1 cellular context compared by ENCODE assay signal in genomic region chr12:49470986-49471385, GRCh38.
TF ChIP-seq lines count a peak whose summit lies in the region.

No MANE protein-coding gene starts in this region.

TF ChIP-seq in HepG2, 621 proteins besides CTCF, POLR2A, EP300 and RAD21 (continued from another document):
- no peak for TF ChIP-seq CEBPZ (IDR thresholded peaks at IDR 0.05; ENCODE audit: low read length)
- TF ChIP-seq ETS1 (CRISPR knock-in tag; IDR thresholded peaks at IDR 0.05), result no peak
